Comparison of ENCODE assay signal across 9 cellular contexts in genomic region chr16:56269824-56270684, GRCh38.
DNase-seq lines count a peak whose midpoint lies in the region; ATAC-seq and TF ChIP-seq lines count a peak whose summit lies in the region.
"Had no signal": no experiment of that assay in that cellular context is flagged by ENCODE, and none has a peak within 500 bp of the region (broad histone marks: within the 10 kb centered on the region; RNA-seq: fewer than 3 reads in every experiment).

No MANE protein-coding gene starts in this region.

- H3K27ac ChIP-seq in BLaER1 treated with 17β-estradiol and CSF1 and Interleukin-3, amounts not matched to agents 10 nM and 100 nM, result no peak overlapping the region
- H3K27ac ChIP-seq in RWPE2 (ENCODE audit: poor library complexity, severe bottlenecking) (no peak overlapping the region), osteoblast (ENCODE audit: low read depth, low read length) (no peak overlapping the region), PC-3 (ENCODE audit: low read length) (no peak overlapping the region)

- DNase-seq in RWPE2 (ENCODE audit: low spot score), result no peak
- peak; percentile 76 for DNase-seq in cardiac septum (ENCODE audit: low spot score)
- peak; percentile 92 for DNase-seq in osteoblast (ENCODE audit: insufficient read length, low spot score, missing footprints)
- DNase-seq in SKM-1 (lab: John Stamatoyannopoulos, UW; ENCODE audit: unreplicated experiment), result no peak
- DNase-seq in PC-3, result no peak
- DNase-seq in activated CD4-positive, CD25-positive, alpha-beta regulatory T cell (lab: John Stamatoyannopoulos, UW), result no peak
- DNase-seq: stimulated activated CD4-positive, alpha-beta T cell treated with anti-CD3 and anti-CD28 coated beads, Interleukin-4, amount 100 ng/mL, for 24 hours had no signal

- H4K20me1 ChIP-seq in BLaER1 treated with 17β-estradiol and CSF1 and Interleukin-3, amounts not matched to agents 10 nM and 100 nM, result no peaks in the 10 kb centered on the region
- H4K20me1 ChIP-seq in osteoblast (ENCODE audit: insufficient read depth, low read length) (no peaks in the 10 kb centered on the region), PC-3 (ENCODE audit: low read length) (no peaks in the 10 kb centered on the region)

- H3K4me2 ChIP-seq in BLaER1 treated with 17β-estradiol and CSF1 and Interleukin-3, amounts not matched to agents 10 nM and 100 nM, result peak overlapping the region in 8 of 11 experiments; percentile 5 to 62 (median 52); a peak in 10 of 22 replicates
- no peak overlapping the region for H3K4me2 ChIP-seq in osteoblast (ENCODE audit: insufficient read depth, low read length)
- H3K4me2 ChIP-seq in PC-3 (ENCODE audit: low read length), result no peak overlapping the region

- POLR2A ChIA-PET in PC-3 (lab: Charles Lee; ENCODE audit: unreplicated experiment), result no interaction called here

- no peaks in the 10 kb centered on the region for H3K36me3 ChIP-seq in BLaER1 treated with 17β-estradiol and CSF1 and Interleukin-3, amounts not matched to agents 10 nM and 100 nM
- H3K36me3 ChIP-seq in RWPE2 (ENCODE audit: low read depth) (no peaks in the 10 kb centered on the region), osteoblast (ENCODE audit: insufficient read depth, low read length) (no peaks in the 10 kb centered on the region), PC-3 (ENCODE audit: low read depth, low read length) (no peaks in the 10 kb centered on the region)

- intact Hi-C loops in cardiac septum (cut with DNase I), result no loop called here
- intact Hi-C loops in PC-3 (cut with micrococcal nuclease), result no loop called here

- H3K27me3 ChIP-seq in BLaER1 treated with 17β-estradiol and CSF1 and Interleukin-3, amounts not matched to agents 10 nM and 100 nM, result no peaks in the 10 kb centered on the region
- H3K27me3 ChIP-seq in RWPE2 (ENCODE audit: insufficient read depth, poor library complexity, severe bottlenecking) (no peaks in the 10 kb centered on the region), osteoblast (ENCODE audit: insufficient read depth, low read length) (no peaks in the 10 kb centered on the region), PC-3 (ENCODE audit: low read length) (peaks cover 23% of the 10 kb centered on the region; the same call in 1 of the 2 replicates)

- H3K9ac ChIP-seq in BLaER1 treated with 17β-estradiol and CSF1 and Interleukin-3, amounts not matched to agents 10 nM and 100 nM, result no peak overlapping the region
- no peak overlapping the region for H3K9ac ChIP-seq in PC-3 (ENCODE audit: low read length)

- ATAC-seq in RWPE2 (ENCODE audit: low read depth) (peak; percentile 48; the same call in 1 of the 3 replicates), HG02884 (IDR thresholded peaks at IDR 0.05; ENCODE audit: unreplicated experiment) (no peak), PC-3 (no peak)

- no peak overlapping the region for H3K4me3 ChIP-seq in BLaER1 treated with 17β-estradiol and CSF1 and Interleukin-3, amounts not matched to agents 10 nM and 100 nM
- H3K4me3 ChIP-seq in RWPE2 (ENCODE audit: severe bottlenecking) (no peak overlapping the region), osteoblast (ENCODE audit: insufficient read depth, low read length) (no peak overlapping the region), PC-3 (ENCODE audit: low read length) (no peak overlapping the region)

- H3F3A ChIP-seq in PC-3 (ENCODE audit: low read length, unreplicated experiment), result no peaks in the 10 kb centered on the region

- H3K79me2 ChIP-seq in osteoblast (ENCODE audit: insufficient read depth, low read length), result no peaks in the 10 kb centered on the region
- no peaks in the 10 kb centered on the region for H3K79me2 ChIP-seq in PC-3 (ENCODE audit: low read length)

- H3K9me2 ChIP-seq in PC-3 (replicated peaks; ENCODE audit: low read length), result no peaks in the 10 kb centered on the region

- no peak for TF ChIP-seq CTCF in RWPE2 (IDR thresholded peaks at IDR 0.05; ENCODE audit: poor library complexity, severe bottlenecking)
- TF ChIP-seq CTCF in osteoblast (IDR thresholded peaks at IDR 0.05; ENCODE audit: extremely low read depth, low read depth, low read length), result peak; percentile 31
- no peak for TF ChIP-seq CTCF in PC-3 (conservative IDR thresholded peaks at IDR 0.05; ENCODE audit: low read depth, low read length)

- BruUV-seq in PC-3 (replicated peaks; lab: Mats Ljungman, UMichigan), result no TSS peak

- H2AFZ ChIP-seq in osteoblast (ENCODE audit: low read length) (peak overlapping the region; percentile 68), PC-3 (ENCODE audit: low read length) (no peak overlapping the region)

- CTCF ChIA-PET in PC-3 (lab: Charles Lee), result no interaction called here

- H3K9me3 ChIP-seq in BLaER1 treated with 17β-estradiol and CSF1 and Interleukin-3, amounts not matched to agents 10 nM and 100 nM (replicated peaks in 1 of 11), result peaks cover 6 to 23% (median 15%) of the 10 kb centered on the region in 11 experiments; a peak in 18 of 22 replicates
- H3K9me3 ChIP-seq in RWPE2 (ENCODE audit: severe bottlenecking) (no peaks in the 10 kb centered on the region), osteoblast (ENCODE audit: low read depth, low read length) (no peaks in the 10 kb centered on the region), PC-3 (ENCODE audit: low read length) (no peaks in the 10 kb centered on the region)

- peaks cover 14 to 48% (median 37%) of the 10 kb centered on the region in 10 experiments; a peak in 19 of 20 replicates for H3K4me1 ChIP-seq in BLaER1 treated with 17β-estradiol and CSF1 and Interleukin-3, amounts not matched to agents 10 nM and 100 nM
- H3K4me1 ChIP-seq in RWPE2 (ENCODE audit: insufficient read depth, poor library complexity, severe bottlenecking) (no peaks in the 10 kb centered on the region), osteoblast (ENCODE audit: insufficient read depth, low read length) (peaks cover 16% of the 10 kb centered on the region), PC-3 (ENCODE audit: insufficient read depth, low read length) (no peaks in the 10 kb centered on the region)

Comparison
In these comparisons a context has a peak if more than half of its experiments do, and no peak if none do; other contexts are left out.
1. H3K4me2 ChIP-seq: peak in BLaER1 treated with 17β-estradiol and CSF1 and Interleukin-3, amounts not matched to agents 10 nM and 100 nM (8 of 11); none in osteoblast (single experiment) and PC-3 (single experiment).
2. DNase-seq: peak in cardiac septum (single experiment) and osteoblast (single experiment); none in RWPE2 (single experiment), SKM-1 (single experiment), PC-3 (single experiment) and activated CD4-positive, CD25-positive, alpha-beta regulatory T cell (0 of 4).